In genomic region chr9:4334439-4334838, GRCh38 we compare ENCODE assay signal across 11 cellular contexts. TPM values are rescaled to one million over a fixed set of nuclear protein-coding genes. Genes with fewer than 3 reads are reported as not detected.
A peak's percentile ranks its signal among the peaks of the same experiment; 100 is the strongest.
DNase-seq lines count a peak whose midpoint lies in the region; ATAC-seq and TF ChIP-seq lines count a peak whose summit lies in the region.
"Had no signal": no experiment of that assay in that cellular context is flagged by ENCODE, and none has a peak within 500 bp of the region (broad histone marks: within the 10 kb centered on the region; RNA-seq: fewer than 3 reads in every experiment).

No MANE protein-coding gene starts in this region.

- H3K4me1 ChIP-seq in endodermal cell (ENCODE audit: control insufficient read depth, insufficient read depth, low read length) = no peaks in the 10 kb centered on the region
- peaks cover 4% of the 10 kb centered on the region for H3K4me1 ChIP-seq in mesenchymal stem cell (ENCODE audit: control insufficient read depth, insufficient read depth, low read depth, low read length)
- H3K4me1 ChIP-seq: Caco-2 had no signal

- no peak overlapping the region for H3K18ac ChIP-seq in mesenchymal stem cell (ENCODE audit: low read depth in 1 of 2, low read length in 2 of 2)

- intact Hi-C loops in Calu3 (cut with micrococcal nuclease; ENCODE audit: unreplicated experiment) = no loop called here
- intact Hi-C loops in CD4-positive, alpha-beta T cell (cut with DNase I, micrococcal nuclease) = loop anchor here in 1 of 2 experiments (10.0 kb wide), 1 partner anchor 870 kb away; no protein-coding TSS in a partner anchor

- no peak overlapping the region for H3K9ac ChIP-seq in endodermal cell (ENCODE audit: extremely low read depth, low read length, poor library complexity, severe bottlenecking)
- no peak overlapping the region for H3K9ac ChIP-seq in mesenchymal stem cell (ENCODE audit: low read length)

- 50 to 66% methylated on average over 2 to 3 of the region's 3 CpGs for WGBS in endodermal cell (ENCODE audit: insufficient coverage in 1 of 2, insufficient read length in 1 of 2), 2 experiments
- 48% methylated on average over 3 of the region's 3 CpGs for WGBS in mesenchymal stem cell

- no peak overlapping the region for H4K8ac ChIP-seq in mesenchymal stem cell (ENCODE audit: low read length)

- H3K27ac Mint-ChIP-seq in Calu3 (ENCODE audit: unreplicated experiment) (peak overlapping the region; percentile 85), endodermal cell (peak overlapping the region; percentile 67)
- no peak overlapping the region for H3K27ac Mint-ChIP-seq in CD4-positive, alpha-beta T cell
- H3K27ac Mint-ChIP-seq: nephron progenitor cell had no signal

- H3K4ac ChIP-seq in mesenchymal stem cell (ENCODE audit: low read depth in 1 of 2, low read length in 2 of 2) = no peak overlapping the region

- DNase-seq in Calu3 = peak; percentile 84
- DNase-seq in NCI-H510A (lab: John Stamatoyannopoulos, UW) = peak; percentile 14
- peak; percentile 78 for DNase-seq in endodermal cell
- DNase-seq in mesenchymal stem cell = peak; percentile 21
- DNase-seq in SW 1271 (lab: John Stamatoyannopoulos, UW) = no peak
- no peak for DNase-seq in AML-193 (lab: John Stamatoyannopoulos, UW)
- DNase-seq in CD4-positive, alpha-beta T cell = no peak
- DNase-seq: Caco-2, nephron progenitor cell, testis had no signal

- H4K91ac ChIP-seq in mesenchymal stem cell (ENCODE audit: low read length) = no peak overlapping the region

- no TSS peak for BruUV-seq in Calu3 (replicated peaks; lab: Mats Ljungman, UMichigan)

- no peak for ATAC-seq in GM18505 (IDR thresholded peaks at IDR 0.05; ENCODE audit: unreplicated experiment)
- ATAC-seq in CD4-positive, alpha-beta T cell (ENCODE audit: poor library complexity) = no peak

- no peak for TF ChIP-seq POLR2A in GM18505 (IDR thresholded peaks at IDR 0.05; ENCODE audit: borderline replicate concordance, extremely low read depth, insufficient read depth, insufficient read length)

- H3K4me1 Mint-ChIP-seq in Calu3 (ENCODE audit: low read depth, unreplicated experiment) (peaks cover 23% of the 10 kb centered on the region), endodermal cell (peaks cover 11% of the 10 kb centered on the region)
- H3K4me1 Mint-ChIP-seq in CD4-positive, alpha-beta T cell (ENCODE audit: low read depth) = peaks cover 5% of the 10 kb centered on the region
- H3K4me1 Mint-ChIP-seq: nephron progenitor cell had no signal

- peak overlapping the region in 1 of 2 experiments; percentile 51 for H3K14ac ChIP-seq in mesenchymal stem cell (ENCODE audit: low read length in 2 of 2)

- H3K23ac ChIP-seq in mesenchymal stem cell (ENCODE audit: low read length in 2 of 2) = no peak overlapping the region

- H3K27me3 Mint-ChIP-seq in Calu3 (ENCODE audit: unreplicated experiment) (no peaks in the 10 kb centered on the region), endodermal cell (ENCODE audit: insufficient read depth) (no peaks in the 10 kb centered on the region)
- no peaks in the 10 kb centered on the region for H3K27me3 Mint-ChIP-seq in CD4-positive, alpha-beta T cell

- POLR2A ChIA-PET in CD4-positive, alpha-beta T cell (lab: Charles Lee) = no interaction called here

- H2AK5ac ChIP-seq in mesenchymal stem cell (ENCODE audit: low read length, severe bottlenecking) = no peak overlapping the region

- H3K36me3 ChIP-seq in endodermal cell (ENCODE audit: control insufficient read depth, insufficient read depth, low read length) (no peaks in the 10 kb centered on the region), mesenchymal stem cell (ENCODE audit: control insufficient read depth in 1 of 2, insufficient read depth in 2 of 2, low read depth in 1 of 2, low read length in 2 of 2) (no peaks in the 10 kb centered on the region)

- H3K27ac ChIP-seq in endodermal cell (ENCODE audit: low read depth, low read length) (no peak overlapping the region), mesenchymal stem cell (ENCODE audit: low read length, poor library complexity, severe bottlenecking) (no peak overlapping the region)
- no peak overlapping the region for H3K27ac ChIP-seq in CD4-positive, alpha-beta T cell (ENCODE audit: low read depth, low read length)
- H3K27ac ChIP-seq: testis had no signal

- H2BK12ac ChIP-seq in mesenchymal stem cell (ENCODE audit: low read length in 2 of 2) = no peak overlapping the region

- H3K79me1 ChIP-seq in mesenchymal stem cell (replicated peaks; ENCODE audit: low read length, poor library complexity, severe bottlenecking) = no peaks in the 10 kb centered on the region

- H3K4me3 ChIP-seq in endodermal cell (ENCODE audit: low read length) (no peak overlapping the region), mesenchymal stem cell (ENCODE audit: insufficient read depth in 1 of 2, low read depth in 1 of 2, low read length in 2 of 2) (no peak overlapping the region)
- H3K4me3 ChIP-seq: testis had no signal

- no peak overlapping the region for H2BK120ac ChIP-seq in mesenchymal stem cell (ENCODE audit: low read depth, low read length)

- CTCF ChIA-PET in Calu3 (lab: Charles Lee) = interaction anchor here (0.7 to 1.9 kb wide), 3 partner anchors 11 to 104 kb away, joined by 3 to 7 read pairs (median 4); no protein-coding TSS in a partner anchor
- CTCF ChIA-PET in CD4-positive, alpha-beta T cell (lab: Charles Lee) = no interaction called here

- H2AFZ ChIP-seq in mesenchymal stem cell (ENCODE audit: low read depth, low read length) = no peak overlapping the region

- H3K9me3 Mint-ChIP-seq in Calu3 (ENCODE audit: low read depth, unreplicated experiment) = no peaks in the 10 kb centered on the region
- peaks cover 2% of the 10 kb centered on the region for H3K9me3 Mint-ChIP-seq in endodermal cell
- H3K9me3 Mint-ChIP-seq in CD4-positive, alpha-beta T cell = no peaks in the 10 kb centered on the region

- H3K9me3 ChIP-seq in endodermal cell (ENCODE audit: control insufficient read depth, low read length) (no peaks in the 10 kb centered on the region), mesenchymal stem cell (ENCODE audit: control insufficient read depth, low read length) (no peaks in the 10 kb centered on the region)
- no peaks in the 10 kb centered on the region for H3K9me3 ChIP-seq in CD4-positive, alpha-beta T cell (ENCODE audit: control insufficient read depth, low read length)
- H3K9me3 ChIP-seq: Caco-2, testis had no signal

- H3K27me3 ChIP-seq in endodermal cell (ENCODE audit: control insufficient read depth, insufficient read depth, low read length, poor library complexity, severe bottlenecking) (no peaks in the 10 kb centered on the region), mesenchymal stem cell (ENCODE audit: control insufficient read depth in 1 of 2, insufficient read depth in 1 of 2, low read length in 2 of 2) (no peaks in the 10 kb centered on the region)
- no peaks in the 10 kb centered on the region for H3K27me3 ChIP-seq in CD4-positive, alpha-beta T cell (ENCODE audit: control insufficient read depth, insufficient read depth, low read length)
- H3K27me3 ChIP-seq: testis had no signal

- no peak overlapping the region for H2BK5ac ChIP-seq in mesenchymal stem cell (ENCODE audit: low read depth, low read length, poor library complexity, severe bottlenecking)

- no peak overlapping the region for H3K4me2 ChIP-seq in mesenchymal stem cell (ENCODE audit: low read length, poor library complexity, severe bottlenecking)

- TF ChIP-seq CTCF in Calu3 (IDR thresholded peaks at IDR 0.05; ENCODE audit: unreplicated experiment) (no peak), endodermal cell (conservative IDR thresholded peaks at IDR 0.05) (no peak)
- no peak for TF ChIP-seq CTCF in CD4-positive, alpha-beta T cell (IDR thresholded peaks at IDR 0.05)

- H2BK15ac ChIP-seq in mesenchymal stem cell (ENCODE audit: low read depth, poor library complexity, severe bottlenecking) = no peak overlapping the region

- H3K4me3 Mint-ChIP-seq in Calu3 (ENCODE audit: low read depth, unreplicated experiment) (no peak overlapping the region), endodermal cell (no peak overlapping the region)
- H3K4me3 Mint-ChIP-seq in CD4-positive, alpha-beta T cell = no peak overlapping the region
- H3K4me3 Mint-ChIP-seq: nephron progenitor cell had no signal

- H3K36me3 Mint-ChIP-seq in Calu3 (ENCODE audit: insufficient read depth, unreplicated experiment) (peaks cover 4% of the 10 kb centered on the region), endodermal cell (ENCODE audit: low read depth) (peaks cover 1% of the 10 kb centered on the region)
- H3K36me3 Mint-ChIP-seq in CD4-positive, alpha-beta T cell (ENCODE audit: low read depth) = no peaks in the 10 kb centered on the region

RNA-seq across cellular contexts. Expression of gene GLIS3, which starts 34.6 kb away (rescaled TPM):
- total RNA-seq in Calu3 (2022) (72.5 and 90.8 TPM in 2 replicates), endodermal cell (1 to 10 TPM; 1.5 to 1.9 TPM)
- 7.0 TPM for polyA plus RNA-seq in endodermal cell (2013, experiment 1 of 2)
- polyA plus RNA-seq in endodermal cell (2013, experiment 2 of 2) = 6.8 TPM
- 19.0 TPM for polyA plus RNA-seq in mesenchymal stem cell (2013, experiment 1 of 2)
- 18.8 TPM for polyA plus RNA-seq in mesenchymal stem cell (2013, experiment 2 of 2)
- total RNA-seq in CD4-positive, alpha-beta T cell = 1 to 10 TPM; 3.1 to 3.2 TPM

Comparison
In these comparisons a context has a peak if more than half of its experiments do, and no peak if none do; other contexts are left out.
1. DNase-seq: peak in Calu3 (single experiment), NCI-H510A (single experiment), endodermal cell (single experiment) and mesenchymal stem cell (single experiment); none in SW 1271 (0 of 2), AML-193 (0 of 2) and CD4-positive, alpha-beta T cell (0 of 10).
2. RNA of gene GLIS3, which starts 34.6 kb away (total RNA-seq): 72.5 to 90.8 TPM in Calu3; 3.1 to 3.2 TPM in CD4-positive, alpha-beta T cell and 1.5 to 1.9 TPM in endodermal cell; every median in the first group is over 10 times any median in the second.